In the genomic region with DNA sequence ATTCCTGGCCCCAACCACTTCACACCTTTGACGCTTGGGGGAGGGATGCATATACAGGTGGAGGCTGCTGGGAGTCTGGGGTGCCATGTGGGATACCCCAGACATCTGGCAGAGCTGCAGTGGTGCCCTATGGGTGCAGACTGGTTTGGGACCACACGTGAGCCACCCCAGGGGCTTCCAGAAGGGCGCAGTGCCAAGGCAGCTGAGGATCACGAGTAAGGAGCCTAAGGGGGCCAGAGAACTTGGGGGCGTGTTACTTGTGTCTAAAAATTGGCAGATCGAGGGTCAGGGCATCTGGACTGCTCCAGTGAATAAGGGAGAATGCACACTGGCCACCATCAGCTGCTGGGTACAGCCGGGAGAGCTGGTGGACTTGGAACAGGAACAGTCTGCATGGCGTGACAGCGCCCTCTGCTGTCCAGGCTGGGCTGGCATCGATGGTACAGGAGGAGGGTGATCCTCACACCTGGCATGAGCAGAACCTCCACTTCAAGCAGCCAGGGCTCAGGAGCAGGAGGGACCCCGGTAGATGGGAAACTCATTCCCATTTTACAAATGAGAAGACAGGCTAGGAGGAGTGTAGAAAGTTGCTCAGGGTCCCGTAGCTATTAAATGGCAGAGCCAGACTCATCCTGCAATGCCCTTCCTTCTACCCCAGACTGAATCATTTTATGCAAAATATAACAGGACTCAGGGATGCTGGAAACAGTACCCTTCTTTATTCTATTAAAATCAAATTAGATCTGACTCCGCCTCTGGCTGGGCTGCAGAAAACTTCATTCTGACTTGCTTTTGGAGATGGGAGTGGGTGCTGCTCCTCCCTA, we compare ENCODE assay signal across 1 cellular context.
TF ChIP-seq lines count a peak whose summit lies in the region.

No MANE protein-coding gene starts in this region.

TF ChIP-seq in HepG2, 621 proteins besides CTCF, POLR2A, EP300 and RAD21 (continued from another document and continues in another):
- TF ChIP-seq, protein P1, sequence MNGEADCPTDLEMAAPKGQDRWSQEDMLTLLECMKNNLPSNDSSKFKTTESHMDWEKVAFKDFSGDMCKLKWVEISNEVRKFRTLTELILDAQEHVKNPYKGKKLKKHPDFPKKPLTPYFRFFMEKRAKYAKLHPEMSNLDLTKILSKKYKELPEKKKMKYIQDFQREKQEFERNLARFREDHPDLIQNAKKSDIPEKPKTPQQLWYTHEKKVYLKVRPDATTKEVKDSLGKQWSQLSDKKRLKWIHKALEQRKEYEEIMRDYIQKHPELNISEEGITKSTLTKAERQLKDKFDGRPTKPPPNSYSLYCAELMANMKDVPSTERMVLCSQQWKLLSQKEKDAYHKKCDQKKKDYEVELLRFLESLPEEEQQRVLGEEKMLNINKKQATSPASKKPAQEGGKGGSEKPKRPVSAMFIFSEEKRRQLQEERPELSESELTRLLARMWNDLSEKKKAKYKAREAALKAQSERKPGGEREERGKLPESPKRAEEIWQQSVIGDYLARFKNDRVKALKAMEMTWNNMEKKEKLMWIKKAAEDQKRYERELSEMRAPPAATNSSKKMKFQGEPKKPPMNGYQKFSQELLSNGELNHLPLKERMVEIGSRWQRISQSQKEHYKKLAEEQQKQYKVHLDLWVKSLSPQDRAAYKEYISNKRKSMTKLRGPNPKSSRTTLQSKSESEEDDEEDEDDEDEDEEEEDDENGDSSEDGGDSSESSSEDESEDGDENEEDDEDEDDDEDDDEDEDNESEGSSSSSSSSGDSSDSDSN (CRISPR knock-in tag; IDR thresholded peaks at IDR 0.05): no peak
- TF ChIP-seq, protein P2, sequence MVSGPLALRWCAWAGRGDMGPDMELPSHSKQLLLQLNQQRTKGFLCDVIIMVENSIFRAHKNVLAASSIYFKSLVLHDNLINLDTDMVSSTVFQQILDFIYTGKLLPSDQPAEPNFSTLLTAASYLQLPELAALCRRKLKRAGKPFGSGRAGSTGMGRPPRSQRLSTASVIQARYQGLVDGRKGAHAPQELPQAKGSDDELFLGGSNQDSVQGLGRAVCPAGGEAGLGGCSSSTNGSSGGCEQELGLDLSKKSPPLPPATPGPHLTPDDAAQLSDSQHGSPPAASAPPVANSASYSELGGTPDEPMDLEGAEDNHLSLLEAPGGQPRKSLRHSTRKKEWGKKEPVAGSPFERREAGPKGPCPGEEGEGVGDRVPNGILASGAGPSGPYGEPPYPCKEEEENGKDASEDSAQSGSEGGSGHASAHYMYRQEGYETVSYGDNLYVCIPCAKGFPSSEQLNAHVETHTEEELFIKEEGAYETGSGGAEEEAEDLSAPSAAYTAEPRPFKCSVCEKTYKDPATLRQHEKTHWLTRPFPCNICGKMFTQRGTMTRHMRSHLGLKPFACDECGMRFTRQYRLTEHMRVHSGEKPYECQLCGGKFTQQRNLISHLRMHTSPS (CRISPR knock-in tag; IDR thresholded peaks at IDR 0.05; ENCODE audit: low read depth): peak; percentile 47
- TF ChIP-seq NONO (IDR thresholded peaks at IDR 0.05): no peak
- TF ChIP-seq NONO (CRISPR knock-in tag; conservative IDR thresholded peaks at IDR 0.05): peak; percentile 51; the same call in 1 of the 2 replicates
- 0 out of 2 replicates have a peak, but pooled peaks have one; percentile 26 for TF ChIP-seq ZFP90 (CRISPR knock-in tag; IDR thresholded peaks at IDR 0.05; ENCODE audit: borderline replicate concordance)
- no peak for TF ChIP-seq ZFP36L1 (CRISPR knock-in tag; IDR thresholded peaks at IDR 0.05)
- TF ChIP-seq BHLHE40 (IDR thresholded peaks at IDR 0.05; ENCODE audit: low read length): peak; percentile 52; the same call in 1 of the 2 replicates
- TF ChIP-seq, protein P3, sequence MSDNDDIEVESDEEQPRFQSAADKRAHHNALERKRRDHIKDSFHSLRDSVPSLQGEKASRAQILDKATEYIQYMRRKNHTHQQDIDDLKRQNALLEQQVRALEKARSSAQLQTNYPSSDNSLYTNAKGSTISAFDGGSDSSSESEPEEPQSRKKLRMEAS (IDR thresholded peaks at IDR 0.05): no peak; the same call in 1 of the 2 replicates
- TF ChIP-seq, protein P4, sequence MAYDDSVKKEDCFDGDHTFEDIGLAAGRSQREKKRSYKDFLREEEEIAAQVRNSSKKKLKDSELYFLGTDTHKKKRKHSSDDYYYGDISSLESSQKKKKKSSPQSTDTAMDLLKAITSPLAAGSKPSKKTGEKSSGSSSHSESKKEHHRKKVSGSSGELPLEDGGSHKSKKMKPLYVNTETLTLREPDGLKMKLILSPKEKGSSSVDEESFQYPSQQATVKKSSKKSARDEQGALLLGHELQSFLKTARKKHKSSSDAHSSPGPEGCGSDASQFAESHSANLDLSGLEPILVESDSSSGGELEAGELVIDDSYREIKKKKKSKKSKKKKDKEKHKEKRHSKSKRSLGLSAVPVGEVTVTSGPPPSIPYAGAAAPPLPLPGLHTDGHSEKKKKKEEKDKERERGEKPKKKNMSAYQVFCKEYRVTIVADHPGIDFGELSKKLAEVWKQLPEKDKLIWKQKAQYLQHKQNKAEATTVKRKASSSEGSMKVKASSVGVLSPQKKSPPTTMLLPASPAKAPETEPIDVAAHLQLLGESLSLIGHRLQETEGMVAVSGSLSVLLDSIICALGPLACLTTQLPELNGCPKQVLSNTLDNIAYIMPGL (CRISPR knock-in tag; IDR thresholded peaks at IDR 0.05; ENCODE audit: borderline replicate concordance in 1 of 2, low read depth in 1 of 2): 0 out of 4 replicates have a peak, but pooled peaks of 1 of the 2 experiments have one; percentile 26
- peak; percentile 73; the same call in 1 of the 2 replicates for TF ChIP-seq SALL2 (CRISPR knock-in tag; IDR thresholded peaks at IDR 0.05)
- TF ChIP-seq MIXL1 (CRISPR knock-in tag; IDR thresholded peaks at IDR 0.05): no peak
- TF ChIP-seq, protein P5, sequence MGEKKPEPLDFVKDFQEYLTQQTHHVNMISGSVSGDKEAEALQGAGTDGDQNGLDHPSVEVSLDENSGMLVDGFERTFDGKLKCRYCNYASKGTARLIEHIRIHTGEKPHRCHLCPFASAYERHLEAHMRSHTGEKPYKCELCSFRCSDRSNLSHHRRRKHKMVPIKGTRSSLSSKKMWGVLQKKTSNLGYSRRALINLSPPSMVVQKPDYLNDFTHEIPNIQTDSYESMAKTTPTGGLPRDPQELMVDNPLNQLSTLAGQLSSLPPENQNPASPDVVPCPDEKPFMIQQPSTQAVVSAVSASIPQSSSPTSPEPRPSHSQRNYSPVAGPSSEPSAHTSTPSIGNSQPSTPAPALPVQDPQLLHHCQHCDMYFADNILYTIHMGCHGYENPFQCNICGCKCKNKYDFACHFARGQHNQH (CRISPR knock-in tag; IDR thresholded peaks at IDR 0.05): peak; percentile 59; the same call in 1 of the 2 replicates
- TF ChIP-seq, protein P6, sequence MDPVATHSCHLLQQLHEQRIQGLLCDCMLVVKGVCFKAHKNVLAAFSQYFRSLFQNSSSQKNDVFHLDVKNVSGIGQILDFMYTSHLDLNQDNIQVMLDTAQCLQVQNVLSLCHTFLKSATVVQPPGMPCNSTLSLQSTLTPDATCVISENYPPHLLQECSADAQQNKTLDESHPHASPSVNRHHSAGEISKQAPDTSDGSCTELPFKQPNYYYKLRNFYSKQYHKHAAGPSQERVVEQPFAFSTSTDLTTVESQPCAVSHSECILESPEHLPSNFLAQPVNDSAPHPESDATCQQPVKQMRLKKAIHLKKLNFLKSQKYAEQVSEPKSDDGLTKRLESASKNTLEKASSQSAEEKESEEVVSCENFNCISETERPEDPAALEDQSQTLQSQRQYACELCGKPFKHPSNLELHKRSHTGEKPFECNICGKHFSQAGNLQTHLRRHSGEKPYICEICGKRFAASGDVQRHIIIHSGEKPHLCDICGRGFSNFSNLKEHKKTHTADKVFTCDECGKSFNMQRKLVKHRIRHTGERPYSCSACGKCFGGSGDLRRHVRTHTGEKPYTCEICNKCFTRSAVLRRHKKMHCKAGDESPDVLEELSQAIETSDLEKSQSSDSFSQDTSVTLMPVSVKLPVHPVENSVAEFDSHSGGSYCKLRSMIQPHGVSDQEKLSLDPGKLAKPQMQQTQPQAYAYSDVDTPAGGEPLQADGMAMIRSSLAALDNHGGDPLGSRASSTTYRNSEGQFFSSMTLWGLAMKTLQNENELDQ (CRISPR knock-in tag; IDR thresholded peaks at IDR 0.05; ENCODE audit: borderline replicate concordance): no peak
- TF ChIP-seq KDM3A (CRISPR knock-in tag; IDR thresholded peaks at IDR 0.05; ENCODE audit: low read depth): peak; percentile 47; the same call in 1 of the 2 replicates
- peak; percentile 82 for TF ChIP-seq KDM2A (CRISPR knock-in tag; IDR thresholded peaks at IDR 0.05; ENCODE audit: borderline replicate concordance, low read depth)
- TF ChIP-seq ERF (CRISPR knock-in tag; IDR thresholded peaks at IDR 0.05): peak; percentile 35; the same call in 1 of the 2 replicates
- TF ChIP-seq, protein P7, sequence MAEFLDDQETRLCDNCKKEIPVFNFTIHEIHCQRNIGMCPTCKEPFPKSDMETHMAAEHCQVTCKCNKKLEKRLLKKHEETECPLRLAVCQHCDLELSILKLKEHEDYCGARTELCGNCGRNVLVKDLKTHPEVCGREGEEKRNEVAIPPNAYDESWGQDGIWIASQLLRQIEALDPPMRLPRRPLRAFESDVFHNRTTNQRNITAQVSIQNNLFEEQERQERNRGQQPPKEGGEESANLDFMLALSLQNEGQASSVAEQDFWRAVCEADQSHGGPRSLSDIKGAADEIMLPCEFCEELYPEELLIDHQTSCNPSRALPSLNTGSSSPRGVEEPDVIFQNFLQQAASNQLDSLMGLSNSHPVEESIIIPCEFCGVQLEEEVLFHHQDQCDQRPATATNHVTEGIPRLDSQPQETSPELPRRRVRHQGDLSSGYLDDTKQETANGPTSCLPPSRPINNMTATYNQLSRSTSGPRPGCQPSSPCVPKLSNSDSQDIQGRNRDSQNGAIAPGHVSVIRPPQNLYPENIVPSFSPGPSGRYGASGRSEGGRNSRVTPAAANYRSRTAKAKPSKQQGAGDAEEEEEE (CRISPR knock-in tag; IDR thresholded peaks at IDR 0.05; ENCODE audit: borderline replicate concordance): no peak
- no peak for TF ChIP-seq ZNF766 (CRISPR knock-in tag; IDR thresholded peaks at IDR 0.05; ENCODE audit: borderline replicate concordance)
- TF ChIP-seq TGIF2 (CRISPR knock-in tag; IDR thresholded peaks at IDR 0.05): 0 out of 2 replicates have a peak, but pooled peaks have one; percentile 33
- peak; percentile 7; the same call in 1 of the 2 replicates for TF ChIP-seq HHEX (CRISPR knock-in tag; IDR thresholded peaks at IDR 0.05)
- 0 out of 2 replicates have a peak, but pooled peaks have one; percentile 26 for TF ChIP-seq ARID2 (CRISPR knock-in tag; IDR thresholded peaks at IDR 0.05; ENCODE audit: borderline replicate concordance)
- TF ChIP-seq, protein P8, sequence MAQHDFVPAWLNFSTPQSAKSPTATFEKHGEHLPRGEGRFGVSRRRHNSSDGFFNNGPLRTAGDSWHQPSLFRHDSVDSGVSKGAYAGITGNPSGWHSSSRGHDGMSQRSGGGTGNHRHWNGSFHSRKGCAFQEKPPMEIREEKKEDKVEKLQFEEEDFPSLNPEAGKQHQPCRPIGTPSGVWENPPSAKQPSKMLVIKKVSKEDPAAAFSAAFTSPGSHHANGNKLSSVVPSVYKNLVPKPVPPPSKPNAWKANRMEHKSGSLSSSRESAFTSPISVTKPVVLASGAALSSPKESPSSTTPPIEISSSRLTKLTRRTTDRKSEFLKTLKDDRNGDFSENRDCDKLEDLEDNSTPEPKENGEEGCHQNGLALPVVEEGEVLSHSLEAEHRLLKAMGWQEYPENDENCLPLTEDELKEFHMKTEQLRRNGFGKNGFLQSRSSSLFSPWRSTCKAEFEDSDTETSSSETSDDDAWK (CRISPR knock-in tag; IDR thresholded peaks at IDR 0.05): no peak
- TF ChIP-seq, protein P9, sequence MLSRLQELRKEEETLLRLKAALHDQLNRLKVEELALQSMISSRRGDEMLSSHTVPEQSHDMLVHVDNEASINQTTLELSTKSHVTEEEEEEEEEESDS (CRISPR knock-in tag; IDR thresholded peaks at IDR 0.05; ENCODE audit: borderline replicate concordance): no peak
- no peak for TF ChIP-seq ZNF709 (CRISPR knock-in tag; IDR thresholded peaks at IDR 0.05)
- TF ChIP-seq, protein P10, sequence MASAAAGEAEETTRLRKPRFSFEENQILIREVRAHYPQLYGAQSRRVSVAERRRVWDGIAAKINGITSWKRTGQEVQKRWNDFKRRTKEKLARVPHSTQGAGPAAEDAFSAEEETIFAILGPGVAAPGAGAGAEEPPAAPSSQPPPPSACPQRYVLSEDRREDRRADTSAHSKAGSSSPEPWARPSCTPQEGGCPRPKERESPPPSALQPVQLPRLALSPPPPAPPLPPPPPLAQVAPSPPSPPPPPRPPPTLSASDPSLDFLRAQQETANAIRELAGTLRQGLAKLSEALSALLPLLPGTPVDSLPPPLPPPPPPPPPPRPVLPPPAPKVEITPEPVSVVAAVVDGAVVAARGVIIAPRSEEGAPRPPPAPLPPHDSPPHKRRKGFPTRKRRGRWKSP (CRISPR knock-in tag; IDR thresholded peaks at IDR 0.05): no peak
- TF ChIP-seq KMT2A (CRISPR knock-in tag; IDR thresholded peaks at IDR 0.05): 0 out of 2 replicates have a peak, but pooled peaks have one; percentile 20
- TF ChIP-seq, protein P11, sequence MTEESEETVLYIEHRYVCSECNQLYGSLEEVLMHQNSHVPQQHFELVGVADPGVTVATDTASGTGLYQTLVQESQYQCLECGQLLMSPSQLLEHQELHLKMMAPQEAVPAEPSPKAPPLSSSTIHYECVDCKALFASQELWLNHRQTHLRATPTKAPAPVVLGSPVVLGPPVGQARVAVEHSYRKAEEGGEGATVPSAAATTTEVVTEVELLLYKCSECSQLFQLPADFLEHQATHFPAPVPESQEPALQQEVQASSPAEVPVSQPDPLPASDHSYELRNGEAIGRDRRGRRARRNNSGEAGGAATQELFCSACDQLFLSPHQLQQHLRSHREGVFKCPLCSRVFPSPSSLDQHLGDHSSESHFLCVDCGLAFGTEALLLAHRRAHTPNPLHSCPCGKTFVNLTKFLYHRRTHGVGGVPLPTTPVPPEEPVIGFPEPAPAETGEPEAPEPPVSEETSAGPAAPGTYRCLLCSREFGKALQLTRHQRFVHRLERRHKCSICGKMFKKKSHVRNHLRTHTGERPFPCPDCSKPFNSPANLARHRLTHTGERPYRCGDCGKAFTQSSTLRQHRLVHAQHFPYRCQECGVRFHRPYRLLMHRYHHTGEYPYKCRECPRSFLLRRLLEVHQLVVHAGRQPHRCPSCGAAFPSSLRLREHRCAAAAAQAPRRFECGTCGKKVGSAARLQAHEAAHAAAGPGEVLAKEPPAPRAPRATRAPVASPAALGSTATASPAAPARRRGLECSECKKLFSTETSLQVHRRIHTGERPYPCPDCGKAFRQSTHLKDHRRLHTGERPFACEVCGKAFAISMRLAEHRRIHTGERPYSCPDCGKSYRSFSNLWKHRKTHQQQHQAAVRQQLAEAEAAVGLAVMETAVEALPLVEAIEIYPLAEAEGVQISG (CRISPR knock-in tag; IDR thresholded peaks at IDR 0.05): peak; percentile 52; the same call in 1 of the 2 replicates
- 0 out of 2 replicates have a peak, but pooled peaks have one; percentile 21 for TF ChIP-seq RNF2 (conservative IDR thresholded peaks at IDR 0.05; ENCODE audit: low read depth)
- TF ChIP-seq STAG1 (CRISPR knock-in tag; IDR thresholded peaks at IDR 0.05): peak; percentile 99
- peak; percentile 57; the same call in 1 of the 2 replicates for TF ChIP-seq ZNF619 (CRISPR knock-in tag; IDR thresholded peaks at IDR 0.05)
- peak; percentile 54 for TF ChIP-seq YY1 (IDR thresholded peaks at IDR 0.05; ENCODE audit: insufficient read depth, insufficient replicate concordance, low read depth, low read length)
- TF ChIP-seq ZNF839 (CRISPR knock-in tag; IDR thresholded peaks at IDR 0.05; ENCODE audit: borderline replicate concordance): 0 out of 2 replicates have a peak, but pooled peaks have one; percentile 49
- no peak for TF ChIP-seq SRSF9 (IDR thresholded peaks at IDR 0.05; ENCODE audit: borderline replicate concordance, insufficient read depth, low read depth, low read length, poor library complexity, severe bottlenecking)
- no peak for TF ChIP-seq EZH2 (conservative IDR thresholded peaks at IDR 0.05; ENCODE audit: low read depth, low read length)
